ENCODE assay signal across 10 cellular contexts in the genomic region with DNA sequence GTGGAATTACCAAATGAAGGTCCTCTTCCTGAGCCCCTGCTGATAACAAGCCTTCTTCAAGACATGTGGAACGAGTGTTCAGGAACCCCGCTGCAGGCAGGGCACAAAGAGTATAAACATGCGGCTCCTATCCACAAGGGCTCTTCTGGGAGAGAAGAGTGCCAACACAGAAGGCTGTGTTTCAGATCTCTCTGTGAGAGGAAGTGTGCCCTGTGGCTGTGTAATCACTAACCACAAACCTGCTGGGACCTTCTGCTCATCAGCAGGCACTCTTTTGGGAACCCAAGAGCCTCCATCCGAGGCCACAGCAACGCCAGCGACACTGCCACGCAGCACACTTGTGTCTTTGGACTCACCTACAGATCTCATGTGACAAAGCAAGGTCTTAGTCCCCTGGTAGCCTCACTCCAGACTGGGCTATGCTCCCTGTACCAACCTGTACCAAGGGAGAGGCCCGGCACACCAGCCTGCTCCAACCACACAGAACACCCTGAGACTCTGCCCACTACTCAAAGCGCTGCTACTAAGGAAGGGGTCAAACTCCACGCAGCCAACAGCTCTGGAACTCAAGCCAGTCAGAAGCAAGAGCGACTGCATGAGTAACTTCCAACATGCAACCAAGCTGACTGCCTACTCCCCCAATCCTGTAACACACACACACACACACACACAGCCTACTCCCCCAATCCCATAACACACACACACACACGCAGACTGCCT. TPM values are rescaled to one million over a fixed set of nuclear protein-coding genes. Genes with fewer than 3 reads are reported as not detected.
DNase-seq lines count a peak whose midpoint lies in the region; ATAC-seq and TF ChIP-seq lines count a peak whose summit lies in the region.
"Had no signal": no experiment of that assay in that cellular context is flagged by ENCODE, and none has a peak within 500 bp of the region (broad histone marks: within the 10 kb centered on the region; RNA-seq: fewer than 3 reads in every experiment).

No MANE protein-coding gene starts in this region.

- intact Hi-C loops in sigmoid colon (cut with DNase I) = loop anchor here (5.0 kb wide), 1 partner anchor 63 kb away; a partner anchor contains a TSS

- ATAC-seq in GM23338 (no peak), HG02870 (IDR thresholded peaks at IDR 0.05; ENCODE audit: unreplicated experiment) (no peak), GM18502 (IDR thresholded peaks at IDR 0.05; ENCODE audit: poor library complexity, unreplicated experiment) (no peak)
- ATAC-seq: HCT116 had no signal

- H3K4me3 Mint-ChIP-seq in GM23338 = no peak overlapping the region

- H3K79me2 ChIP-seq in GM23338 (replicated peaks; ENCODE audit: insufficient read depth) = peaks cover 92% of the 10 kb centered on the region
- peaks cover 34% of the 10 kb centered on the region for H3K79me2 ChIP-seq in OCI-LY3 (ENCODE audit: low read length)

- peak overlapping the region; percentile 91 for H3K27ac Mint-ChIP-seq in GM23338

- no peak for TF ChIP-seq POLR2A in sigmoid colon (IDR thresholded peaks at IDR 0.05)

- H3K9me3 ChIP-seq in OCI-LY3 (ENCODE audit: insufficient read depth, low read length) (no peaks in the 10 kb centered on the region), sigmoid colon (no peaks in the 10 kb centered on the region)
- no peaks in the 10 kb centered on the region for H3K9me3 ChIP-seq in effector memory CD4-positive, alpha-beta T cell (ENCODE audit: control insufficient read depth, low read length)

- no peaks in the 10 kb centered on the region for H3K9me3 Mint-ChIP-seq in GM23338

- WGBS in sigmoid colon, 2 donors = 55 to 60% methylated on average over 12 of the region's 12 CpGs

- no peak overlapping the region for H3K27ac ChIP-seq in GM23338 (ENCODE audit: low read depth)
- no peak overlapping the region for H3K27ac ChIP-seq in OCI-LY3 (ENCODE audit: low read length)
- peak overlapping the region; percentile 52 for H3K27ac ChIP-seq in effector memory CD4-positive, alpha-beta T cell (ENCODE audit: insufficient read depth, low read length, poor library complexity, severe bottlenecking)
- peak overlapping the region in 1 of 4 donors; percentile 9 for H3K27ac ChIP-seq in sigmoid colon

- H2AFZ ChIP-seq in GM23338 (no peak overlapping the region), OCI-LY3 (ENCODE audit: low read depth, low read length) (no peak overlapping the region)

- TF ChIP-seq CTCF in GM23338 (conservative IDR thresholded peaks at IDR 0.05; ENCODE audit: low read depth in 2 of 2) = no peak
- no peak for TF ChIP-seq CTCF in OCI-LY3 (IDR thresholded peaks at IDR 0.05; ENCODE audit: low read depth, low read length)
- no peak for TF ChIP-seq CTCF in sigmoid colon (IDR thresholded peaks at IDR 0.05)

- H3K4me1 ChIP-seq in GM23338 (ENCODE audit: insufficient read depth) = peaks cover 18% of the 10 kb centered on the region; the same call in 1 of the 2 replicates
- H3K4me1 ChIP-seq in OCI-LY3 (ENCODE audit: low read length) = peaks cover 19% of the 10 kb centered on the region
- peaks cover 57% of the 10 kb centered on the region for H3K4me1 ChIP-seq in effector memory CD4-positive, alpha-beta T cell (ENCODE audit: control insufficient read depth, insufficient read depth, low read length, poor library complexity, severe bottlenecking)
- peaks cover 0 to 82% (median 65%) of the 10 kb centered on the region in 4 donors for H3K4me1 ChIP-seq in sigmoid colon

- no peak overlapping the region for H3K9ac ChIP-seq in OCI-LY3 (ENCODE audit: low read length)

- H3K36me3 ChIP-seq in GM23338 (ENCODE audit: insufficient read depth) (peaks cover 5% of the 10 kb centered on the region; the same call in 1 of the 2 replicates), OCI-LY3 (replicated peaks; ENCODE audit: low read depth, low read length) (peaks cover 19% of the 10 kb centered on the region), sigmoid colon (peaks cover 5 to 29% (median 18%) of the 10 kb centered on the region in 4 donors)
- peaks cover 37% of the 10 kb centered on the region for H3K36me3 ChIP-seq in effector memory CD4-positive, alpha-beta T cell (ENCODE audit: control insufficient read depth, insufficient read depth, low read length)

- DNase-seq in GM23338 (ENCODE audit: low spot score) (no peak), sigmoid colon (peak; percentile 59), NCI-H1105 treated with DMSO at 0.1 percent for 48 hours (lab: John Stamatoyannopoulos, UW) (no peak)
- no peak for DNase-seq in effector memory CD4-positive, alpha-beta T cell
- DNase-seq in activated effector memory CD4-positive, alpha-beta T cell treated with Interleukin-2 at 50 U/mL for 16 hours = no peak
- DNase-seq: midbrain had no signal

- H3K27me3 Mint-ChIP-seq in GM23338 (ENCODE audit: insufficient read depth, low read depth, poor library complexity) = peaks cover 2% of the 10 kb centered on the region

- H3F3A ChIP-seq in GM23338 (replicated peaks; ENCODE audit: low read depth) = no peaks in the 10 kb centered on the region

- peaks cover 36% of the 10 kb centered on the region for H3K36me3 Mint-ChIP-seq in GM23338 (ENCODE audit: low read depth)

- H4K20me1 ChIP-seq in GM23338 (replicated peaks; ENCODE audit: insufficient read depth) = peaks cover 37% of the 10 kb centered on the region
- H4K20me1 ChIP-seq in OCI-LY3 (ENCODE audit: insufficient read depth, low read length) = peaks cover 59% of the 10 kb centered on the region

- peaks cover 45% of the 10 kb centered on the region for H3K4me1 Mint-ChIP-seq in GM23338

- no peaks in the 10 kb centered on the region for H3K9me2 ChIP-seq in GM23338 (ENCODE audit: insufficient read depth)

- H3K27me3 ChIP-seq in GM23338 (ENCODE audit: insufficient read depth) = no peaks in the 10 kb centered on the region
- H3K27me3 ChIP-seq in OCI-LY3 (ENCODE audit: low read depth, low read length) = no peaks in the 10 kb centered on the region
- H3K27me3 ChIP-seq in effector memory CD4-positive, alpha-beta T cell (replicated peaks; ENCODE audit: control insufficient read depth, insufficient read depth, low read length, poor library complexity, severe bottlenecking) = no peaks in the 10 kb centered on the region
- no peaks in the 10 kb centered on the region for H3K27me3 ChIP-seq in sigmoid colon

- H3K4me3 ChIP-seq in GM23338 (no peak overlapping the region), OCI-LY3 (ENCODE audit: low read length) (peak overlapping the region; percentile 47), sigmoid colon (peak overlapping the region in 1 of 4 donors; percentile 3)
- H3K4me3 ChIP-seq in effector memory CD4-positive, alpha-beta T cell (ENCODE audit: insufficient read depth, low read depth, low read length, poor library complexity, severe bottlenecking) = peak overlapping the region; percentile 14

- no peak for TF ChIP-seq EP300 in sigmoid colon (IDR thresholded peaks at IDR 0.05)

- H3K4me2 ChIP-seq in GM23338 (no peak overlapping the region), OCI-LY3 (ENCODE audit: low read length) (peak overlapping the region; percentile 60)

TF ChIP-seq in GM23338, 12 proteins besides CTCF, POLR2A, EP300 and RAD21 (continues in another document):
- TF ChIP-seq STAT1 (IDR thresholded peaks at IDR 0.05; ENCODE audit: unreplicated experiment) (no peak), ZNF331 (CRISPR knock-in tag; IDR thresholded peaks at IDR 0.05; ENCODE audit: low read depth) (no peak), POLR2AphosphoS5 (IDR thresholded peaks at IDR 0.05; ENCODE audit: low read depth) (no peak), NANOG (IDR thresholded peaks at IDR 0.05; ENCODE audit: borderline replicate concordance) (no peak), ZNF114 (CRISPR knock-in tag; IDR thresholded peaks at IDR 0.05) (no peak), JUNB (IDR thresholded peaks at IDR 0.05; ENCODE audit: unreplicated experiment) (no peak), CREB1 (CRISPR knock-in tag; IDR thresholded peaks at IDR 0.05; ENCODE audit: low read depth) (no peak)
- TF ChIP-seq, protein P1, sequence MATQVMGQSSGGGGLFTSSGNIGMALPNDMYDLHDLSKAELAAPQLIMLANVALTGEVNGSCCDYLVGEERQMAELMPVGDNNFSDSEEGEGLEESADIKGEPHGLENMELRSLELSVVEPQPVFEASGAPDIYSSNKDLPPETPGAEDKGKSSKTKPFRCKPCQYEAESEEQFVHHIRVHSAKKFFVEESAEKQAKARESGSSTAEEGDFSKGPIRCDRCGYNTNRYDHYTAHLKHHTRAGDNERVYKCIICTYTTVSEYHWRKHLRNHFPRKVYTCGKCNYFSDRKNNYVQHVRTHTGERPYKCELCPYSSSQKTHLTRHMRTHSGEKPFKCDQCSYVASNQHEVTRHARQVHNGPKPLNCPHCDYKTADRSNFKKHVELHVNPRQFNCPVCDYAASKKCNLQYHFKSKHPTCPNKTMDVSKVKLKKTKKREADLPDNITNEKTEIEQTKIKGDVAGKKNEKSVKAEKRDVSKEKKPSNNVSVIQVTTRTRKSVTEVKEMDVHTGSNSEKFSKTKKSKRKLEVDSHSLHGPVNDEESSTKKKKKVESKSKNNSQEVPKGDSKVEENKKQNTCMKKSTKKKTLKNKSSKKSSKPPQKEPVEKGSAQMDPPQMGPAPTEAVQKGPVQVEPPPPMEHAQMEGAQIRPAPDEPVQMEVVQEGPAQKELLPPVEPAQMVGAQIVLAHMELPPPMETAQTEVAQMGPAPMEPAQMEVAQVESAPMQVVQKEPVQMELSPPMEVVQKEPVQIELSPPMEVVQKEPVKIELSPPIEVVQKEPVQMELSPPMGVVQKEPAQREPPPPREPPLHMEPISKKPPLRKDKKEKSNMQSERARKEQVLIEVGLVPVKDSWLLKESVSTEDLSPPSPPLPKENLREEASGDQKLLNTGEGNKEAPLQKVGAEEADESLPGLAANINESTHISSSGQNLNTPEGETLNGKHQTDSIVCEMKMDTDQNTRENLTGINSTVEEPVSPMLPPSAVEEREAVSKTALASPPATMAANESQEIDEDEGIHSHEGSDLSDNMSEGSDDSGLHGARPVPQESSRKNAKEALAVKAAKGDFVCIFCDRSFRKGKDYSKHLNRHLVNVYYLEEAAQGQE (IDR thresholded peaks at IDR 0.05; ENCODE audit: unreplicated experiment) = no peak

RNA-seq across cellular contexts. Expression of a gene that starts 7.8 kb away (rescaled TPM):
- total RNA-seq in GM23338 (2014; rRNA removed; shearing (Covaris generic)) = 168 and 172 TPM in 2 replicates
- polyA plus RNA-seq in GM23338 (2016; fragmentation: Nextera tagmentation; extraction: Ambion mirVana) (96.0 and 99.9 TPM in 2 replicates), sigmoid colon (100 to 1,000 TPM in 1 of 3 donors, 10 to 100 TPM in 2; 49.7 to 146 (median 59.5) TPM)
- 100 to 1,000 TPM; 158 to 208 (median 188) TPM for total RNA-seq in sigmoid colon

RNA-seq across cellular contexts. Expression of a gene that starts 47.9 kb away (rescaled TPM):
- total RNA-seq in GM23338 (2014; rRNA removed; shearing (Covaris generic)) = 91.9 and 103 TPM in 2 replicates
- 90.6 and 90.8 TPM in 2 replicates for polyA plus RNA-seq in GM23338 (2016; fragmentation: Nextera tagmentation; extraction: Ambion mirVana)
- total RNA-seq in sigmoid colon = 10 to 100 TPM; 52.4 to 60.1 (median 57.9) TPM
- 100 to 1,000 TPM in 2 of 3 donors, 10 to 100 TPM in 1; 67.8 to 104 (median 103) TPM for polyA plus RNA-seq in sigmoid colon

RNA-seq across cellular contexts. Expression of a gene that starts 55.0 kb away (rescaled TPM):
- 0.63 TPM in 1 of 2 replicates, not detected in the other for total RNA-seq in GM23338 (2014; rRNA removed; shearing (Covaris generic))
- polyA plus RNA-seq in GM23338 (2016; fragmentation: Nextera tagmentation; extraction: Ambion mirVana) = 0.40 and 0.44 TPM in 2 replicates
- total RNA-seq in sigmoid colon = 10 to 100 TPM; 14.7 to 82.0 (median 48.5) TPM
- 100 to 1,000 TPM in 1 of 3 donors, 10 to 100 TPM in 2; 21.0 to 103 (median 60.5) TPM for polyA plus RNA-seq in sigmoid colon
